In genomic region chrX:153828723-153829548, GRCh38 we compare ENCODE assay signal across 7 cellular contexts. TPM values are rescaled to one million over a fixed set of nuclear protein-coding genes. Genes with fewer than 3 reads are reported as not detected.
DNase-seq lines count a peak whose midpoint lies in the region; ATAC-seq and TF ChIP-seq lines count a peak whose summit lies in the region.

No MANE protein-coding gene starts in this region.

- CTCF ChIA-PET in T-cell (lab: Charles Lee) = no interaction called here

- peaks cover 16% of the 10 kb centered on the region for H3K9me3 ChIP-seq in iPS-18c (ENCODE audit: control insufficient read depth, insufficient read depth, low read length)

- ATAC-seq in T-cell (replicated peaks in 1 of 4) (peak; percentile 22 to 64 (median 47)), GM18498 (IDR thresholded peaks at IDR 0.05; ENCODE audit: unreplicated experiment) (no peak), HG02938 (IDR thresholded peaks at IDR 0.05; ENCODE audit: unreplicated experiment) (no peak)
- no peak for ATAC-seq in stimulated activated memory B cell treated with anti-CD40 and anti-IgM and Interleukin-4, amounts not matched to agents 10 μg/mL and 1 μg/mL and 100 μg/mL, for 72 hours

- peak overlapping the region; percentile 46 to 73 (median 66) for H3K4me3 Mint-ChIP-seq in T-cell
- peak overlapping the region; percentile 29 for H3K4me3 Mint-ChIP-seq in stimulated activated memory B cell treated with anti-CD40 and anti-IgM and Interleukin-4, amounts not matched to agents 10 μg/mL and 1 μg/mL and 100 μg/mL, for 72 hours

- POLR2A ChIA-PET in T-cell (lab: Charles Lee) = interaction anchor here in 1 of 2 donors (1.0 kb wide), 1 partner anchor 716 kb away, joined by 11 read pairs; no protein-coding TSS in a partner anchor

- peaks cover 20 to 24% (median 23%) of the 10 kb centered on the region in 3 donors for H3K4me1 Mint-ChIP-seq in T-cell
- no peaks in the 10 kb centered on the region for H3K4me1 Mint-ChIP-seq in stimulated activated memory B cell treated with anti-CD40 and anti-IgM and Interleukin-4, amounts not matched to agents 10 μg/mL and 1 μg/mL and 100 μg/mL, for 72 hours

- DNase-seq in GM20000 (ENCODE audit: low spot score) (peak; percentile 7), T-cell (peak in 1 of 34 experiments; percentile 16), NCI-H2107 (lab: John Stamatoyannopoulos, UW) (no peak)

- H3K36me3 Mint-ChIP-seq in T-cell = no peaks in the 10 kb centered on the region
- H3K36me3 Mint-ChIP-seq in stimulated activated memory B cell treated with anti-CD40 and anti-IgM and Interleukin-4, amounts not matched to agents 10 μg/mL and 1 μg/mL and 100 μg/mL, for 72 hours = no peaks in the 10 kb centered on the region

- H3K4me3 ChIP-seq in iPS-18c (ENCODE audit: insufficient read depth, low read depth, low read length) = peak overlapping the region; percentile 59

- no peaks in the 10 kb centered on the region for H3K9me3 Mint-ChIP-seq in T-cell
- H3K9me3 Mint-ChIP-seq in stimulated activated memory B cell treated with anti-CD40 and anti-IgM and Interleukin-4, amounts not matched to agents 10 μg/mL and 1 μg/mL and 100 μg/mL, for 72 hours = no peaks in the 10 kb centered on the region

- H3K27me3 Mint-ChIP-seq in T-cell = peaks cover 5 to 13% of the 10 kb centered on the region in 2 donors
- H3K27me3 Mint-ChIP-seq in stimulated activated memory B cell treated with anti-CD40 and anti-IgM and Interleukin-4, amounts not matched to agents 10 μg/mL and 1 μg/mL and 100 μg/mL, for 72 hours = peaks cover 58% of the 10 kb centered on the region

- no peak for TF ChIP-seq CTCF in GM20000 (IDR thresholded peaks at IDR 0.05; ENCODE audit: extremely low read depth, missing control alignments)

- peak overlapping the region in 1 of 2 donors; percentile 65 for H3K27ac Mint-ChIP-seq in T-cell
- no peak overlapping the region for H3K27ac Mint-ChIP-seq in stimulated activated memory B cell treated with anti-CD40 and anti-IgM and Interleukin-4, amounts not matched to agents 10 μg/mL and 1 μg/mL and 100 μg/mL, for 72 hours

RNA-seq across cellular contexts. Expression of gene PDZD4, which starts 1.4 kb away (rescaled TPM):
- 10 to 100 TPM in 2 of 5 donors, 1 to 10 TPM in 3; 3.7 to 51.3 (median 9.0) TPM for total RNA-seq in T-cell

RNA-seq across cellular contexts. Expression of gene SSR4, which starts 34.5 kb away (rescaled TPM):
- total RNA-seq in T-cell = 100 to 1,000 TPM; 179 to 221 (median 209) TPM

RNA-seq across cellular contexts. Expression of gene IDH3G, which starts 34.8 kb away (rescaled TPM):
- 10 to 100 TPM; 47.7 to 54.6 (median 51.8) TPM for total RNA-seq in T-cell

RNA-seq across cellular contexts. Expression of gene SRPK3, which starts 48.1 kb away (rescaled TPM):
- total RNA-seq in T-cell = not detected

RNA-seq across cellular contexts. Expression of gene L1CAM, which starts 57.0 kb away (rescaled TPM):
- 1 to 10 TPM; 1.4 to 6.0 (median 4.0) TPM for total RNA-seq in T-cell

Comparison
In these comparisons a context has a peak if more than half of its experiments do, and no peak if none do; other contexts are left out.
1. ATAC-seq: peak in T-cell (4 of 4); none in stimulated activated memory B cell treated with anti-CD40 and anti-IgM and Interleukin-4, amounts not matched to agents 10 μg/mL and 1 μg/mL and 100 μg/mL, for 72 hours (single experiment), GM18498 (single experiment) and HG02938 (single experiment).